Comparison of ENCODE assay signal across 1 cellular context in the genomic region with DNA sequence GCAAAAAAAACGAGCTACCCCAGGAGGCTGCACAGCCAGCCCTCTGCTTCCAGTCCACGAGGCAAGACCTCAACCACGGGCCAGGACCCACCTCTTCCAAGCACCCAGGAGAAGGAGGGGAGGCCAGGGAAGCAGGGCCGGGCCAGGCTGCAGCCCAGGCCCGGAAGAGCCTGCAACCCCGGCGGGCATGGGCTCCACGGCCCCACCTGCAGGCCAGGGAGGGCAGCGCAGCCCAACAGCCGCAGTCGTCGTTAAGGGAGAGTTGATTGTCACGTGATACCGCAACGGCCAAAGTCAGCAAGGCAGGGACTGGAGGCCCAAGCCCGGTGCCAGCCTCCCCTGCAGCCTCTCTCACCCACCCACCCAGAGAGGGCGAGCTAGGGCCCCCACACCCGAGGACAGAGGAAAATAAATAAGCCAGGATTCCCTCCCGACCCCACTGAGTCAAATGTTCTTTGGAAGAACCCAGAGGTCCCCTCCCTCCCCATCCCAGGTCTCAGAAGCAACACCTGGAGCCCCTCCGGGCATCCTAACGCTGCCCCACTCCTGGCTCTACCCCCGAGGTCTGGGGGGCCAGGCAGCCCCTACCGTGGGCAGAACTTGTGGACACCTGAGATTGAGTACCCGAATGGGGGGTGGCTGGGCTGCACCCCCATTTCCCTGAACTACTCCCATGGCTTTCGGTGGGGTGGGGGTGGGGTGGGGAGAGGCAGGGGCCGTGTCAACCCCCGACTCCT.
TF ChIP-seq lines count a peak whose summit lies in the region.

No MANE protein-coding gene starts in this region.

TF ChIP-seq in HepG2, 621 proteins besides CTCF, POLR2A, EP300 and RAD21 (continued from another document and continues in another):
- TF ChIP-seq, protein P1, sequence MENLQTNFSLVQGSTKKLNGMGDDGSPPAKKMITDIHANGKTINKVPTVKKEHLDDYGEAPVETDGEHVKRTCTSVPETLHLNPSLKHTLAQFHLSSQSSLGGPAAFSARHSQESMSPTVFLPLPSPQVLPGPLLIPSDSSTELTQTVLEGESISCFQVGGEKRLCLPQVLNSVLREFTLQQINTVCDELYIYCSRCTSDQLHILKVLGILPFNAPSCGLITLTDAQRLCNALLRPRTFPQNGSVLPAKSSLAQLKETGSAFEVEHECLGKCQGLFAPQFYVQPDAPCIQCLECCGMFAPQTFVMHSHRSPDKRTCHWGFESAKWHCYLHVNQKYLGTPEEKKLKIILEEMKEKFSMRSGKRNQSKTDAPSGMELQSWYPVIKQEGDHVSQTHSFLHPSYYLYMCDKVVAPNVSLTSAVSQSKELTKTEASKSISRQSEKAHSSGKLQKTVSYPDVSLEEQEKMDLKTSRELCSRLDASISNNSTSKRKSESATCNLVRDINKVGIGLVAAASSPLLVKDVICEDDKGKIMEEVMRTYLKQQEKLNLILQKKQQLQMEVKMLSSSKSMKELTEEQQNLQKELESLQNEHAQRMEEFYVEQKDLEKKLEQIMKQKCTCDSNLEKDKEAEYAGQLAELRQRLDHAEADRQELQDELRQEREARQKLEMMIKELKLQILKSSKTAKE (CRISPR knock-in tag; IDR thresholded peaks at IDR 0.05; ENCODE audit: borderline replicate concordance) = no peak
- TF ChIP-seq, protein P2, sequence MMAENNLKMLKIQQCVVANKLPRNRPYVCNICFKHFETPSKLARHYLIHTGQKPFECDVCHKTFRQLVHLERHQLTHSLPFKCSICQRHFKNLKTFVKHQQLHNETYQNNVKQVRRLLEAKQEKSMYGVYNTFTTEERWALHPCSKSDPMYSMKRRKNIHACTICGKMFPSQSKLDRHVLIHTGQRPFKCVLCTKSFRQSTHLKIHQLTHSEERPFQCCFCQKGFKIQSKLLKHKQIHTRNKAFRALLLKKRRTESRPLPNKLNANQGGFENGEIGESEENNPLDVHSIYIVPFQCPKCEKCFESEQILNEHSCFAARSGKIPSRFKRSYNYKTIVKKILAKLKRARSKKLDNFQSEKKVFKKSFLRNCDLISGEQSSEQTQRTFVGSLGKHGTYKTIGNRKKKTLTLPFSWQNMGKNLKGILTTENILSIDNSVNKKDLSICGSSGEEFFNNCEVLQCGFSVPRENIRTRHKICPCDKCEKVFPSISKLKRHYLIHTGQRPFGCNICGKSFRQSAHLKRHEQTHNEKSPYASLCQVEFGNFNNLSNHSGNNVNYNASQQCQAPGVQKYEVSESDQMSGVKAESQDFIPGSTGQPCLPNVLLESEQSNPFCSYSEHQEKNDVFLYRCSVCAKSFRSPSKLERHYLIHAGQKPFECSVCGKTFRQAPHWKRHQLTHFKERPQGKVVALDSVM (CRISPR knock-in tag; IDR thresholded peaks at IDR 0.05) = peak; percentile 98
- TF ChIP-seq ZNF335 (CRISPR knock-in tag; IDR thresholded peaks at IDR 0.05) = peak; percentile 96
- TF ChIP-seq ZNF501 (CRISPR knock-in tag; IDR thresholded peaks at IDR 0.05) = 0 out of 2 replicates have a peak, but pooled peaks have one; percentile 14
- TF ChIP-seq RNF2 (conservative IDR thresholded peaks at IDR 0.05; ENCODE audit: low read depth) = no peak
- TF ChIP-seq ZNF614 (CRISPR knock-in tag; IDR thresholded peaks at IDR 0.05; ENCODE audit: borderline replicate concordance) = 0 out of 2 replicates have a peak, but pooled peaks have one; percentile 20
- TF ChIP-seq KDM2A (CRISPR knock-in tag; IDR thresholded peaks at IDR 0.05; ENCODE audit: borderline replicate concordance, low read depth) = peak; percentile 67; the same call in 1 of the 2 replicates
- no peak for TF ChIP-seq PAF1 (CRISPR knock-in tag; IDR thresholded peaks at IDR 0.05)
- TF ChIP-seq JUND (CRISPR knock-in tag; IDR thresholded peaks at IDR 0.05) = no peak
- no peak for TF ChIP-seq ADNP (CRISPR knock-in tag; IDR thresholded peaks at IDR 0.05)
- TF ChIP-seq HDAC1 (CRISPR knock-in tag; IDR thresholded peaks at IDR 0.05) = peak; percentile 59; the same call in 1 of the 2 replicates
- no peak for TF ChIP-seq NR2F6 (IDR thresholded peaks at IDR 0.05)
- TF ChIP-seq NR2F6 (CRISPR knock-in tag; IDR thresholded peaks at IDR 0.05) = no peak
- TF ChIP-seq NCOA1 (CRISPR knock-in tag; IDR thresholded peaks at IDR 0.05) = no peak
- TF ChIP-seq, protein P3, sequence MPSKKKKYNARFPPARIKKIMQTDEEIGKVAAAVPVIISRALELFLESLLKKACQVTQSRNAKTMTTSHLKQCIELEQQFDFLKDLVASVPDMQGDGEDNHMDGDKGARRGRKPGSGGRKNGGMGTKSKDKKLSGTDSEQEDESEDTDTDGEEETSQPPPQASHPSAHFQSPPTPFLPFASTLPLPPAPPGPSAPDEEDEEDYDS (CRISPR knock-in tag; IDR thresholded peaks at IDR 0.05) = 0 out of 2 replicates have a peak, but pooled peaks have one; percentile 30
- TF ChIP-seq GATAD2A (CRISPR knock-in tag; IDR thresholded peaks at IDR 0.05) = peak; percentile 35; the same call in 1 of the 2 replicates
- TF ChIP-seq PHF5A (CRISPR knock-in tag; IDR thresholded peaks at IDR 0.05; ENCODE audit: low read depth, unreplicated experiment) = no peak
- TF ChIP-seq ZNF629 (CRISPR knock-in tag; conservative IDR thresholded peaks at IDR 0.05) = no peak
- TF ChIP-seq, protein P4, sequence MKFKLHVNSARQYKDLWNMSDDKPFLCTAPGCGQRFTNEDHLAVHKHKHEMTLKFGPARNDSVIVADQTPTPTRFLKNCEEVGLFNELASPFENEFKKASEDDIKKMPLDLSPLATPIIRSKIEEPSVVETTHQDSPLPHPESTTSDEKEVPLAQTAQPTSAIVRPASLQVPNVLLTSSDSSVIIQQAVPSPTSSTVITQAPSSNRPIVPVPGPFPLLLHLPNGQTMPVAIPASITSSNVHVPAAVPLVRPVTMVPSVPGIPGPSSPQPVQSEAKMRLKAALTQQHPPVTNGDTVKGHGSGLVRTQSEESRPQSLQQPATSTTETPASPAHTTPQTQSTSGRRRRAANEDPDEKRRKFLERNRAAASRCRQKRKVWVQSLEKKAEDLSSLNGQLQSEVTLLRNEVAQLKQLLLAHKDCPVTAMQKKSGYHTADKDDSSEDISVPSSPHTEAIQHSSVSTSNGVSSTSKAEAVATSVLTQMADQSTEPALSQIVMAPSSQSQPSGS (CRISPR knock-in tag; IDR thresholded peaks at IDR 0.05) = peak; percentile 45; the same call in 1 of the 2 replicates
- no peak for TF ChIP-seq ZNF567 (CRISPR knock-in tag; IDR thresholded peaks at IDR 0.05; ENCODE audit: borderline replicate concordance)
- TF ChIP-seq CCAR2 (optimal IDR thresholded peaks at IDR 0.05; ENCODE audit: low read depth, low read length) = no peak
- TF ChIP-seq, protein P5, sequence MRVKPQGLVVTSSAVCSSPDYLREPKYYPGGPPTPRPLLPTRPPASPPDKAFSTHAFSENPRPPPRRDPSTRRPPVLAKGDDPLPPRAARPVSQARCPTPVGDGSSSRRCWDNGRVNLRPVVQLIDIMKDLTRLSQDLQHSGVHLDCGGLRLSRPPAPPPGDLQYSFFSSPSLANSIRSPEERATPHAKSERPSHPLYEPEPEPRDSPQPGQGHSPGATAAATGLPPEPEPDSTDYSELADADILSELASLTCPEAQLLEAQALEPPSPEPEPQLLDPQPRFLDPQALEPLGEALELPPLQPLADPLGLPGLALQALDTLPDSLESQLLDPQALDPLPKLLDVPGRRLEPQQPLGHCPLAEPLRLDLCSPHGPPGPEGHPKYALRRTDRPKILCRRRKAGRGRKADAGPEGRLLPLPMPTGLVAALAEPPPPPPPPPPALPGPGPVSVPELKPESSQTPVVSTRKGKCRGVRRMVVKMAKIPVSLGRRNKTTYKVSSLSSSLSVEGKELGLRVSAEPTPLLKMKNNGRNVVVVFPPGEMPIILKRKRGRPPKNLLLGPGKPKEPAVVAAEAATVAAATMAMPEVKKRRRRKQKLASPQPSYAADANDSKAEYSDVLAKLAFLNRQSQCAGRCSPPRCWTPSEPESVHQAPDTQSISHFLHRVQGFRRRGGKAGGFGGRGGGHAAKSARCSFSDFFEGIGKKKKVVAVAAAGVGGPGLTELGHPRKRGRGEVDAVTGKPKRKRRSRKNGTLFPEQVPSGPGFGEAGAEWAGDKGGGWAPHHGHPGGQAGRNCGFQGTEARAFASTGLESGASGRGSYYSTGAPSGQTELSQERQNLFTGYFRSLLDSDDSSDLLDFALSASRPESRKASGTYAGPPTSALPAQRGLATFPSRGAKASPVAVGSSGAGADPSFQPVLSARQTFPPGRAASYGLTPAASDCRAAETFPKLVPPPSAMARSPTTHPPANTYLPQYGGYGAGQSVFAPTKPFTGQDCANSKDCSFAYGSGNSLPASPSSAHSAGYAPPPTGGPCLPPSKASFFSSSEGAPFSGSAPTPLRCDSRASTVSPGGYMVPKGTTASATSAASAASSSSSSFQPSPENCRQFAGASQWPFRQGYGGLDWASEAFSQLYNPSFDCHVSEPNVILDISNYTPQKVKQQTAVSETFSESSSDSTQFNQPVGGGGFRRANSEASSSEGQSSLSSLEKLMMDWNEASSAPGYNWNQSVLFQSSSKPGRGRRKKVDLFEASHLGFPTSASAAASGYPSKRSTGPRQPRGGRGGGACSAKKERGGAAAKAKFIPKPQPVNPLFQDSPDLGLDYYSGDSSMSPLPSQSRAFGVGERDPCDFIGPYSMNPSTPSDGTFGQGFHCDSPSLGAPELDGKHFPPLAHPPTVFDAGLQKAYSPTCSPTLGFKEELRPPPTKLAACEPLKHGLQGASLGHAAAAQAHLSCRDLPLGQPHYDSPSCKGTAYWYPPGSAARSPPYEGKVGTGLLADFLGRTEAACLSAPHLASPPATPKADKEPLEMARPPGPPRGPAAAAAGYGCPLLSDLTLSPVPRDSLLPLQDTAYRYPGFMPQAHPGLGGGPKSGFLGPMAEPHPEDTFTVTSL (CRISPR knock-in tag; IDR thresholded peaks at IDR 0.05; ENCODE audit: borderline replicate concordance) = no peak
- TF ChIP-seq, protein P6, sequence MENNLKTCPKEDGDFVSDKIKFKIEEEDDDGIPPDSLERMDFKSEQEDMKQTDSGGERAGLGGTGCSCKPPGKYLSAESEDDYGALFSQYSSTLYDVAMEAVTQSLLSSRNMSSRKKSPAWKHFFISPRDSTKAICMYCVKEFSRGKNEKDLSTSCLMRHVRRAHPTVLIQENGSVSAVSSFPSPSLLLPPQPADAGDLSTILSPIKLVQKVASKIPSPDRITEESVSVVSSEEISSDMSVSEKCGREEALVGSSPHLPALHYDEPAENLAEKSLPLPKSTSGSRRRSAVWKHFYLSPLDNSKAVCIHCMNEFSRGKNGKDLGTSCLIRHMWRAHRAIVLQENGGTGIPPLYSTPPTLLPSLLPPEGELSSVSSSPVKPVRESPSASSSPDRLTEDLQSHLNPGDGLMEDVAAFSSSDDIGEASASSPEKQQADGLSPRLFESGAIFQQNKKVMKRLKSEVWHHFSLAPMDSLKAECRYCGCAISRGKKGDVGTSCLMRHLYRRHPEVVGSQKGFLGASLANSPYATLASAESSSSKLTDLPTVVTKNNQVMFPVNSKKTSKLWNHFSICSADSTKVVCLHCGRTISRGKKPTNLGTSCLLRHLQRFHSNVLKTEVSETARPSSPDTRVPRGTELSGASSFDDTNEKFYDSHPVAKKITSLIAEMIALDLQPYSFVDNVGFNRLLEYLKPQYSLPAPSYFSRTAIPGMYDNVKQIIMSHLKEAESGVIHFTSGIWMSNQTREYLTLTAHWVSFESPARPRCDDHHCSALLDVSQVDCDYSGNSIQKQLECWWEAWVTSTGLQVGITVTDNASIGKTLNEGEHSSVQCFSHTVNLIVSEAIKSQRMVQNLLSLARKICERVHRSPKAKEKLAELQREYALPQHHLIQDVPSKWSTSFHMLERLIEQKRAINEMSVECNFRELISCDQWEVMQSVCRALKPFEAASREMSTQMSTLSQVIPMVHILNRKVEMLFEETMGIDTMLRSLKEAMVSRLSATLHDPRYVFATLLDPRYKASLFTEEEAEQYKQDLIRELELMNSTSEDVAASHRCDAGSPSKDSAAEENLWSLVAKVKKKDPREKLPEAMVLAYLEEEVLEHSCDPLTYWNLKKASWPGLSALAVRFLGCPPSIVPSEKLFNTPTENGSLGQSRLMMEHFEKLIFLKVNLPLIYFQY (CRISPR knock-in tag; IDR thresholded peaks at IDR 0.05; ENCODE audit: borderline replicate concordance) = peak; percentile 63; the same call in 1 of the 2 replicates
- no peak for TF ChIP-seq NCOA5 (CRISPR knock-in tag; IDR thresholded peaks at IDR 0.05)
- TF ChIP-seq ETV5 (CRISPR knock-in tag; IDR thresholded peaks at IDR 0.05; ENCODE audit: borderline replicate concordance) = peak; percentile 56; the same call in 1 of the 2 replicates
- 0 out of 2 replicates have a peak, but pooled peaks have one; percentile 46 for TF ChIP-seq MEF2D (CRISPR knock-in tag; IDR thresholded peaks at IDR 0.05)
- TF ChIP-seq ZNF207 (IDR thresholded peaks at IDR 0.05; ENCODE audit: borderline replicate concordance) = peak; percentile 84; the same call in 1 of the 2 replicates
- no peak for TF ChIP-seq PLRG1 (conservative IDR thresholded peaks at IDR 0.05)
- 0 out of 2 replicates have a peak, but pooled peaks have one; percentile 8 for TF ChIP-seq RARA (CRISPR knock-in tag; IDR thresholded peaks at IDR 0.05)
- TF ChIP-seq HOXA3 (CRISPR knock-in tag; IDR thresholded peaks at IDR 0.05) = peak; percentile 56; the same call in 1 of the 2 replicates
- no peak for TF ChIP-seq ZNF83 (CRISPR knock-in tag; IDR thresholded peaks at IDR 0.05; ENCODE audit: borderline replicate concordance)
- TF ChIP-seq SOX13 (IDR thresholded peaks at IDR 0.05) = no peak
- 0 out of 4 replicates have a peak, but pooled peaks have one; percentile 14 to 61 for TF ChIP-seq SOX13 (CRISPR knock-in tag; conservative IDR thresholded peaks at IDR 0.05 in 1 of 2, IDR thresholded peaks at IDR 0.05 in 1 of 2)
- TF ChIP-seq, protein P7, sequence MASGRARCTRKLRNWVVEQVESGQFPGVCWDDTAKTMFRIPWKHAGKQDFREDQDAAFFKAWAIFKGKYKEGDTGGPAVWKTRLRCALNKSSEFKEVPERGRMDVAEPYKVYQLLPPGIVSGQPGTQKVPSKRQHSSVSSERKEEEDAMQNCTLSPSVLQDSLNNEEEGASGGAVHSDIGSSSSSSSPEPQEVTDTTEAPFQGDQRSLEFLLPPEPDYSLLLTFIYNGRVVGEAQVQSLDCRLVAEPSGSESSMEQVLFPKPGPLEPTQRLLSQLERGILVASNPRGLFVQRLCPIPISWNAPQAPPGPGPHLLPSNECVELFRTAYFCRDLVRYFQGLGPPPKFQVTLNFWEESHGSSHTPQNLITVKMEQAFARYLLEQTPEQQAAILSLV (CRISPR knock-in tag; IDR thresholded peaks at IDR 0.05; ENCODE audit: borderline replicate concordance) = peak; percentile 62; the same call in 1 of the 2 replicates
- 0 out of 2 replicates have a peak, but pooled peaks have one; percentile 23 for TF ChIP-seq GTF2F1 (IDR thresholded peaks at IDR 0.05; ENCODE audit: low read length)
- TF ChIP-seq, protein P8, sequence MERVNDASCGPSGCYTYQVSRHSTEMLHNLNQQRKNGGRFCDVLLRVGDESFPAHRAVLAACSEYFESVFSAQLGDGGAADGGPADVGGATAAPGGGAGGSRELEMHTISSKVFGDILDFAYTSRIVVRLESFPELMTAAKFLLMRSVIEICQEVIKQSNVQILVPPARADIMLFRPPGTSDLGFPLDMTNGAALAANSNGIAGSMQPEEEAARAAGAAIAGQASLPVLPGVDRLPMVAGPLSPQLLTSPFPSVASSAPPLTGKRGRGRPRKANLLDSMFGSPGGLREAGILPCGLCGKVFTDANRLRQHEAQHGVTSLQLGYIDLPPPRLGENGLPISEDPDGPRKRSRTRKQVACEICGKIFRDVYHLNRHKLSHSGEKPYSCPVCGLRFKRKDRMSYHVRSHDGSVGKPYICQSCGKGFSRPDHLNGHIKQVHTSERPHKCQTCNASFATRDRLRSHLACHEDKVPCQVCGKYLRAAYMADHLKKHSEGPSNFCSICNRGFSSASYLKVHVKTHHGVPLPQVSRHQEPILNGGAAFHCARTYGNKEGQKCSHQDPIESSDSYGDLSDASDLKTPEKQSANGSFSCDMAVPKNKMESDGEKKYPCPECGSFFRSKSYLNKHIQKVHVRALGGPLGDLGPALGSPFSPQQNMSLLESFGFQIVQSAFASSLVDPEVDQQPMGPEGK (CRISPR knock-in tag; IDR thresholded peaks at IDR 0.05) = peak; percentile 31; the same call in 1 of the 2 replicates
- peak; percentile 36; the same call in 1 of the 2 replicates for TF ChIP-seq IRF2 (CRISPR knock-in tag; IDR thresholded peaks at IDR 0.05)
- TF ChIP-seq KDM5B (CRISPR knock-in tag; IDR thresholded peaks at IDR 0.05; ENCODE audit: borderline replicate concordance) = 0 out of 2 replicates have a peak, but pooled peaks have one; percentile 52
- peak; percentile 90 for TF ChIP-seq BHLHE40 (IDR thresholded peaks at IDR 0.05; ENCODE audit: low read length)
